In genomic region chr6:26421259-26422144, GRCh38 we compare ENCODE assay signal across 8 cellular contexts. TPM values are rescaled to one million over a fixed set of nuclear protein-coding genes. Genes with fewer than 3 reads are reported as not detected.
DNase-seq lines count a peak whose midpoint lies in the region; ATAC-seq and TF ChIP-seq lines count a peak whose summit lies in the region.

No MANE protein-coding gene starts in this region.

- H3K36me3 ChIP-seq in HUES6 (ENCODE audit: control insufficient read depth, insufficient read depth, low read length) (peaks cover 7% of the 10 kb centered on the region; the same call in 1 of the 2 replicates), OCI-LY3 (replicated peaks; ENCODE audit: low read depth, low read length) (no peaks in the 10 kb centered on the region), esophagus muscularis mucosa (peaks cover 0 to 4% (median 0%) of the 10 kb centered on the region in 4 donors)

- no peaks in the 10 kb centered on the region for H4K20me1 ChIP-seq in OCI-LY3 (ENCODE audit: insufficient read depth, low read length)

- H3K9me3 ChIP-seq in HUES6 (ENCODE audit: control insufficient read depth, insufficient read depth, low read depth, low read length), result peaks cover 13% of the 10 kb centered on the region
- peaks cover 6% of the 10 kb centered on the region; the same call in 1 of the 2 replicates for H3K9me3 ChIP-seq in OCI-LY3 (ENCODE audit: insufficient read depth, low read length)
- no peaks in the 10 kb centered on the region for H3K9me3 ChIP-seq in esophagus muscularis mucosa
- no peaks in the 10 kb centered on the region for H3K9me3 ChIP-seq in mononuclear cell (ENCODE audit: low read depth, low read length)

- H2AFZ ChIP-seq in OCI-LY3 (ENCODE audit: low read depth, low read length), result peak overlapping the region; percentile 99

- H3K4me3 ChIP-seq in HUES6 (ENCODE audit: low read depth, low read length) (peak overlapping the region; percentile 95), OCI-LY3 (ENCODE audit: low read length) (peak overlapping the region; percentile 93), esophagus muscularis mucosa (peak overlapping the region; percentile 66 to 88 (median 78)), mononuclear cell (ENCODE audit: low read length) (peak overlapping the region; percentile 85)

- peak overlapping the region; percentile 78 for H3K4me2 ChIP-seq in OCI-LY3 (ENCODE audit: low read length)

- TF ChIP-seq CTCF in OCI-LY3 (IDR thresholded peaks at IDR 0.05; ENCODE audit: low read depth, low read length), result no peak
- no peak for TF ChIP-seq CTCF in esophagus muscularis mucosa (IDR thresholded peaks at IDR 0.05)

- WGBS in esophagus muscularis mucosa, result 0% methylated on average over 28 of the region's 31 CpGs

- no peaks in the 10 kb centered on the region for H3K79me2 ChIP-seq in OCI-LY3 (ENCODE audit: low read length)

- H3K9ac ChIP-seq in HUES6 (ENCODE audit: low read length), result peak overlapping the region; percentile 76
- H3K9ac ChIP-seq in OCI-LY3 (ENCODE audit: low read length), result peak overlapping the region; percentile 82

- H3K4me1 ChIP-seq in HUES6 (ENCODE audit: control insufficient read depth, insufficient read depth, low read length), result peaks cover 7% of the 10 kb centered on the region; the same call in 1 of the 2 replicates
- peaks cover 5% of the 10 kb centered on the region for H3K4me1 ChIP-seq in OCI-LY3 (ENCODE audit: low read length)
- peaks cover 21 to 50% (median 31%) of the 10 kb centered on the region in 4 donors for H3K4me1 ChIP-seq in esophagus muscularis mucosa
- H3K4me1 ChIP-seq in mononuclear cell (ENCODE audit: insufficient read depth, low read length), result peaks cover 13% of the 10 kb centered on the region

- peak; percentile 42 for DNase-seq in DMS79 treated with DMSO at 0.1 percent for 48 hours (lab: John Stamatoyannopoulos, UW)
- peak; percentile 21 for DNase-seq in activated T-cell treated with anti-CD3 and anti-CD28 coated beads for 48 hours (ENCODE audit: low read depth)
- DNase-seq in esophagus muscularis mucosa (ENCODE audit: extremely low spot score), result peak; percentile 95

- H3K27ac ChIP-seq in HUES6 (ENCODE audit: low read depth, low read length) (peak overlapping the region; percentile 63), OCI-LY3 (ENCODE audit: low read length) (peak overlapping the region; percentile 15; the same call in 1 of the 2 replicates), esophagus muscularis mucosa (replicated peaks in 1 of 4) (peak overlapping the region; percentile 80 to 95 (median 84)), temporal lobe (ENCODE audit: low read depth, low read length) (peak overlapping the region; percentile 77)

- H3K27me3 ChIP-seq in HUES6 (ENCODE audit: control insufficient read depth, insufficient read depth, low read length) (no peaks in the 10 kb centered on the region), OCI-LY3 (ENCODE audit: low read depth, low read length) (no peaks in the 10 kb centered on the region), esophagus muscularis mucosa (no peaks in the 10 kb centered on the region), mononuclear cell (ENCODE audit: insufficient read depth, low read length) (no peaks in the 10 kb centered on the region)

- TF ChIP-seq EP300 in esophagus muscularis mucosa (IDR thresholded peaks at IDR 0.05), result no peak

- intact Hi-C loops in esophagus muscularis mucosa (cut with DNase I), result loop anchor here (5.0 kb wide), 1 partner anchor 51 kb away; no protein-coding TSS in a partner anchor

- no peak for TF ChIP-seq POLR2A in esophagus muscularis mucosa (IDR thresholded peaks at IDR 0.05; ENCODE audit: low read depth)

- peak; percentile 93 for ATAC-seq in GM21529 (IDR thresholded peaks at IDR 0.05; ENCODE audit: unreplicated experiment)

RNA-seq across cellular contexts. Expression of gene BTN3A3, which starts 18.8 kb away (rescaled TPM):
- total RNA-seq in esophagus muscularis mucosa (10 to 100 TPM in 1 of 4 donors, 1 to 10 TPM in 3; 5.0 to 10.2 (median 7.1) TPM), mononuclear cell (19.4 TPM), temporal lobe (0.74 TPM)

RNA-seq across cellular contexts. Expression of gene BTN3A1, which starts 19.4 kb away (rescaled TPM):
- 10 to 100 TPM in 1 of 4 donors, 1 to 10 TPM in 3; 5.3 to 12.9 (median 6.9) TPM for total RNA-seq in esophagus muscularis mucosa
- 51.2 TPM for total RNA-seq in mononuclear cell
- 22.9 TPM for total RNA-seq in temporal lobe

RNA-seq across cellular contexts. Expression of gene BTN2A1, which starts 36.3 kb away (rescaled TPM):
- 10 to 100 TPM; 17.9 to 22.9 (median 21.4) TPM for total RNA-seq in esophagus muscularis mucosa
- total RNA-seq in mononuclear cell, result 11.1 TPM
- 11.1 TPM for total RNA-seq in temporal lobe

RNA-seq across cellular contexts. Expression of gene BTN2A2, which starts 38.6 kb away (rescaled TPM):
- total RNA-seq in esophagus muscularis mucosa (1 to 10 TPM; 6.1 to 7.7 (median 6.9) TPM), mononuclear cell (29.2 TPM), temporal lobe (2.2 TPM)

RNA-seq across cellular contexts. Expression of gene BTN3A2, which starts 56.5 kb away (rescaled TPM):
- total RNA-seq in esophagus muscularis mucosa (10 to 100 TPM in 2 of 4 donors, 1 to 10 TPM in 2; 6.6 to 14.1 (median 11.2) TPM), mononuclear cell (32.0 TPM), temporal lobe (1.2 TPM)

Comparison
In these comparisons a context has a peak if more than half of its experiments do, and no peak if none do; other contexts are left out.
1. Peak in every context shown above with its lines: DNase-seq, ATAC-seq, H3K4me3 ChIP-seq and H3K27ac ChIP-seq.
2. DNase-seq: peak in every context shown above with its lines; median percentile 95 in esophagus muscularis mucosa; 42 in DMS79 treated with DMSO at 0.1 percent for 48 hours; 21 in activated T-cell treated with anti-CD3 and anti-CD28 coated beads for 48 hours.
3. H3K27ac ChIP-seq: peak in every context shown above with its lines; median percentile 84 in esophagus muscularis mucosa; 77 in temporal lobe; 63 in HUES6; 15 in OCI-LY3.